10 cellular contexts compared by ENCODE assay signal in the genomic region with DNA sequence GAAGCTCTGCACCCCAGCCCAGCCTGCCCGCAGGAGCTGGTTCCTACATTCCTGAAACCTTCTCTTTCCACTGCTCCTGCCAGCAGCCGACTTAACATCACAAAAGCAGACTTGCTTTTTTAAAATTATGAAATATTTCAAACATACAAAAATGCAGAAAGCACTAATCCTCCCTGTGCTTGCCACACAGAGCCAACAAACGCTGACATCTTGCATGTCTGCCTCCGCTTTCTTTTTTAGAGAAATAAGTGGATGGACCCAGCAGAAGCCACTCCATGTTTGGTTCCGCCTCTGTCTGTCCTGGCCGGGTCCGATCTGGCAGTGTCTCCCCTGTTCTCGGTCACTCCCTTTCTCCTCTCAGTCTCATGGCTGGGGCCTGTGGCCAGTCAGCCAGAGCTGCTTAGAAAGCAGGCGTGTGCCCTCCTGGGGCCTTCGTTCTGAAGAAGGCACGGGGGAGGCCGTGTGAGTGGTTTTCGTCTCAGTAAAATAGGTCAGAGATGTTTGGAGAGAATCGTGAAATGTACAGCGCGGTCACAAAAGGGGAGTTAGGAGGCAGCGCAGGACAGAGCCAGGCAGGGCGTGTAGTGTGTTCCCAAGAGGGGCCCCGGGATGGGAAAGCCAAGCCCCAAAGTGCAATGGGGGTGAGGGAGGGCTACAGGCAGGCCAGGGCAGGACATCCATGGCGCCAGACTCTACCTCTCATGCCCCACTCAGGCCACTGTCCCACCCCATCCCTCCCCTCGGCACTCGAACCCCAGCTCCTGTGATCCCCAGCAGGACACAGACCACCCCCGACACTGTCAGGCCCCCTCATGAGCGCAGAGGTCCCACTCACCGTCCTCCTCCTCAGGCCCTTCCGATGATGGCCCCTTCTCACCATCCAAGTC. TPM values are rescaled to one million over a fixed set of nuclear protein-coding genes. Genes with fewer than 3 reads are reported as not detected.
DNase-seq lines count a peak whose midpoint lies in the region; FAIRE-seq and TF ChIP-seq lines count a peak whose summit lies in the region.
"Had no signal": no experiment of that assay in that cellular context is flagged by ENCODE, and none has a peak within 500 bp of the region (broad histone marks: within the 10 kb centered on the region; RNA-seq: fewer than 3 reads in every experiment).

No MANE protein-coding gene starts in this region.

- no peak overlapping the region for H3K4ac ChIP-seq in trophoblast cell (ENCODE audit: low read depth, low read length)

- CTCF ChIA-PET in HEK293T (lab: Yijun Ruan, JAX) = interaction anchor here (0.9 kb wide), 1 partner anchor 21 kb away, joined by 5 read pairs; no protein-coding TSS in a partner anchor

- peaks cover 13% of the 10 kb centered on the region for H3K36me3 Mint-ChIP-seq in astrocyte (ENCODE audit: low read depth, unreplicated experiment)

- DNase-seq in astrocyte (ENCODE audit: low read depth) (no peak), right atrium auricular region (ENCODE audit: low spot score) (peak; percentile 81), trophoblast cell (no peak), vagina (ENCODE audit: extremely low spot score in 2 of 2) (no peak), GM19240 (ENCODE audit: insufficient read length, low spot score) (no peak), erythroblast (lab: John Stamatoyannopoulos, UW) (no peak), HEK293T (ENCODE audit: extremely low spot score) (no peak)
- DNase-seq: activated CD4-positive, alpha-beta T cell treated with anti-CD3 and anti-CD28 coated beads, Interleukin-2, amount 50 U/mL, for 48 hours; NCI-H2107 had no signal

- H3K4me2 ChIP-seq in astrocyte (ENCODE audit: low read length) (peak overlapping the region; percentile 81), trophoblast cell (ENCODE audit: low read length) (no peak overlapping the region)

- FAIRE-seq in astrocyte (lab: Jason Lieb, UNC) = no peak

- no peak overlapping the region for H2BK120ac ChIP-seq in trophoblast cell (ENCODE audit: insufficient read depth, low read length, poor library complexity)

- H4K8ac ChIP-seq in trophoblast cell (ENCODE audit: low read depth, low read length) = no peak overlapping the region

- H2AFZ ChIP-seq in astrocyte (ENCODE audit: low read depth, low read length) = no peak overlapping the region
- no peak overlapping the region for H2AFZ ChIP-seq in trophoblast cell (ENCODE audit: insufficient read depth, low read length, poor library complexity)

- H3K4me3 ChIP-seq in astrocyte (ENCODE audit: insufficient read depth, low read depth, low read length) (no peak overlapping the region), right atrium auricular region (peak overlapping the region in 1 of 2 donors; percentile 5), trophoblast cell (ENCODE audit: low read depth, low read length) (no peak overlapping the region), vagina (peak overlapping the region in 1 of 2 donors; percentile 18)

- no peaks in the 10 kb centered on the region for H3K9me3 ChIP-seq in astrocyte (ENCODE audit: insufficient read depth, low read depth, low read length)
- no peaks in the 10 kb centered on the region for H3K9me3 ChIP-seq in right atrium auricular region
- H3K9me3 ChIP-seq in trophoblast cell (ENCODE audit: insufficient read depth, low read depth, low read length) = peaks cover 2% of the 10 kb centered on the region
- H3K9me3 ChIP-seq in vagina = no peaks in the 10 kb centered on the region

- no peaks in the 10 kb centered on the region for H3K79me1 ChIP-seq in trophoblast cell (ENCODE audit: low read length)

- H4K20me1 ChIP-seq in astrocyte (ENCODE audit: insufficient read depth, low read length) = peaks cover 88% of the 10 kb centered on the region

- TF ChIP-seq CTCF in astrocyte (IDR thresholded peaks at IDR 0.05; ENCODE audit: insufficient read depth, low read depth, low read length) (no peak), right atrium auricular region (IDR thresholded peaks at IDR 0.05) (no peak), vagina (IDR thresholded peaks at IDR 0.05) (no peak)

- no peak overlapping the region for H2AK5ac ChIP-seq in trophoblast cell (ENCODE audit: low read length)

- H3K27me3 ChIP-seq in astrocyte (ENCODE audit: insufficient read depth, low read length) = no peaks in the 10 kb centered on the region
- H3K27me3 ChIP-seq in right atrium auricular region = no peaks in the 10 kb centered on the region
- H3K27me3 ChIP-seq in trophoblast cell (ENCODE audit: insufficient read depth, low read length) = no peaks in the 10 kb centered on the region
- H3K27me3 ChIP-seq in vagina = no peaks in the 10 kb centered on the region

- H3K23ac ChIP-seq in trophoblast cell (ENCODE audit: low read length) = no peak overlapping the region

- no CpG with 5 or more reads among the region's 26 CpGs for WGBS in trophoblast cell (ENCODE audit: extremely low coverage, insufficient coverage, insufficient read length)

- H3K4me1 Mint-ChIP-seq in astrocyte (ENCODE audit: low read depth, unreplicated experiment) = peaks cover 22% of the 10 kb centered on the region

- no peaks in the 10 kb centered on the region for H3K27me3 Mint-ChIP-seq in astrocyte (ENCODE audit: low read depth, unreplicated experiment)

- H3K36me3 ChIP-seq in astrocyte (ENCODE audit: insufficient read depth, low read length) = no peaks in the 10 kb centered on the region
- peaks cover 37% of the 10 kb centered on the region for H3K36me3 ChIP-seq in right atrium auricular region
- peaks cover 14 to 19% of the 10 kb centered on the region in 2 experiments for H3K36me3 ChIP-seq in trophoblast cell (ENCODE audit: control insufficient read depth in 1 of 2, insufficient read depth in 2 of 2, low read length in 2 of 2)
- no peaks in the 10 kb centered on the region for H3K36me3 ChIP-seq in vagina

- H3K9me3 Mint-ChIP-seq in astrocyte (ENCODE audit: unreplicated experiment) = no peaks in the 10 kb centered on the region

- H3K4me1 ChIP-seq in astrocyte (ENCODE audit: insufficient read depth, low read length) (peaks cover 24% of the 10 kb centered on the region), right atrium auricular region (peaks cover 0 to 100% of the 10 kb centered on the region in 2 donors), trophoblast cell (ENCODE audit: control insufficient read depth in 1 of 2, insufficient read depth in 2 of 2, low read length in 2 of 2) (peaks cover 5% of the 10 kb centered on the region in 2 experiments), vagina (peaks cover 65% of the 10 kb centered on the region)

- no peak overlapping the region for H2BK5ac ChIP-seq in trophoblast cell (ENCODE audit: low read depth, low read length, poor library complexity)

- no peak overlapping the region for H3K14ac ChIP-seq in trophoblast cell (ENCODE audit: low read length)

- H3K9ac ChIP-seq in astrocyte (ENCODE audit: low read length) = peak overlapping the region; percentile 69
- no peak overlapping the region for H3K9ac ChIP-seq in trophoblast cell (ENCODE audit: low read length)

- peaks cover 60% of the 10 kb centered on the region for H3K79me2 ChIP-seq in astrocyte (ENCODE audit: insufficient read depth, low read length)
- H3K79me2 ChIP-seq in trophoblast cell (ENCODE audit: control insufficient read depth, insufficient read depth, low read length, poor library complexity) = no peaks in the 10 kb centered on the region

- H3K4me3 Mint-ChIP-seq in astrocyte (ENCODE audit: unreplicated experiment) = peak overlapping the region; percentile 10

- TF ChIP-seq POLR2A in vagina (IDR thresholded peaks at IDR 0.05) (no peak), erythroblast (IDR thresholded peaks at IDR 0.05; ENCODE audit: low read length) (no peak)

- H2BK12ac ChIP-seq in trophoblast cell (ENCODE audit: low read length) = peak overlapping the region; percentile 26

- POLR2A ChIA-PET in HEK293T (lab: Yijun Ruan, JAX) = interaction anchor here (0.6 to 4.5 kb wide), 4 partner anchors 11 to 22 kb away, joined by 4 to 24 read pairs (median 16); partner anchors contain the start of gene MXRA7

- H3K27ac ChIP-seq in astrocyte (ENCODE audit: low read depth, low read length) (no peak overlapping the region), right atrium auricular region (peak overlapping the region; percentile 93 to 98), trophoblast cell (ENCODE audit: low read depth, low read length) (no peak overlapping the region), vagina (peak overlapping the region; percentile 86)

- intact Hi-C loops in vagina (cut with DNase I) = no loop called here

- no peak overlapping the region for H4K91ac ChIP-seq in trophoblast cell (ENCODE audit: low read depth, low read length)

- no peak overlapping the region for H3K18ac ChIP-seq in trophoblast cell (ENCODE audit: low read length)

- H3K27ac Mint-ChIP-seq in astrocyte (ENCODE audit: unreplicated experiment) = peak overlapping the region; percentile 86

- no peak overlapping the region for H4K12ac ChIP-seq in trophoblast cell (ENCODE audit: low read depth, low read length)

TF ChIP-seq in HEK293T, 16 proteins besides CTCF, POLR2A, EP300 and RAD21:
- TF ChIP-seq PKNOX1 (IDR thresholded peaks at IDR 0.05) = no peak

RNA-seq across cellular contexts. Expression of gene MXRA7, which starts 23.2 kb away (rescaled TPM):
- total RNA-seq in astrocyte = 177 and 179 TPM in 2 replicates
- 100 to 1,000 TPM; 440 to 644 TPM for total RNA-seq in right atrium auricular region
- polyA plus RNA-seq in trophoblast cell (2013) = 84.3 and 85.1 TPM in 2 replicates
- 114 TPM for total RNA-seq in vagina

RNA-seq across cellular contexts. Expression of gene JMJD6, which starts 38.9 kb away (rescaled TPM):
- total RNA-seq in astrocyte (45.5 and 47.2 TPM in 2 replicates), right atrium auricular region (10 to 100 TPM; 35.0 to 37.4 TPM), vagina (28.0 TPM)
- polyA plus RNA-seq in trophoblast cell (2013) = 24.2 and 25.4 TPM in 2 replicates

RNA-seq across cellular contexts. Expression of gene METTL23, which starts 39.1 kb away (rescaled TPM):
- 24.3 and 26.0 TPM in 2 replicates for total RNA-seq in astrocyte
- total RNA-seq in right atrium auricular region = 10 to 100 TPM; 22.6 to 26.8 TPM
- polyA plus RNA-seq in trophoblast cell (2013) = 18.7 and 18.8 TPM in 2 replicates
- 20.9 TPM for total RNA-seq in vagina

RNA-seq across cellular contexts. Expression of gene ST6GALNAC1, which starts 44.0 kb away (rescaled TPM):
- total RNA-seq in astrocyte (not detected in 2 replicates), right atrium auricular region (1 to 10 TPM; 2.4 to 7.1 TPM), vagina (4.4 TPM)
- 0.53 TPM in 2 replicates for polyA plus RNA-seq in trophoblast cell (2013)
- total RNA-seq: myocyte had no signal

RNA-seq across cellular contexts. Expression of gene SRSF2, which starts 49.6 kb away (rescaled TPM):
- total RNA-seq in astrocyte = 143 and 176 TPM in 2 replicates
- total RNA-seq in right atrium auricular region = 100 to 1,000 TPM in 1 of 2 donors, 10 to 100 TPM in 1; 78.3 to 135 TPM
- 205 and 216 TPM in 2 replicates for polyA plus RNA-seq in trophoblast cell (2013)
- 413 TPM for total RNA-seq in vagina

Comparison
In these comparisons a context has a peak if more than half of its experiments do, and no peak if none do; other contexts are left out.
1. H3K27ac ChIP-seq: peak in right atrium auricular region (2 of 2) and vagina (single experiment); none in astrocyte (single experiment) and trophoblast cell (single experiment).